ENCODE assay signal across 1 cellular context in genomic region chr4:73593631-73594241, GRCh38.
TF ChIP-seq lines count a peak whose summit lies in the region.

No MANE protein-coding gene starts in this region.

TF ChIP-seq in H1, 55 proteins besides CTCF, POLR2A, EP300 and RAD21 (continued from another document):
- TF ChIP-seq TBP (IDR thresholded peaks at IDR 0.05; ENCODE audit: low read depth, low read length): no peak
